In genomic region chr11:124622531-124623451, GRCh38 we compare ENCODE assay signal across 8 cellular contexts. TPM values are rescaled to one million over a fixed set of nuclear protein-coding genes. Genes with fewer than 3 reads are reported as not detected.
A peak's percentile ranks its signal among the peaks of the same experiment; 100 is the strongest.
DNase-seq lines count a peak whose midpoint lies in the region; ATAC-seq and TF ChIP-seq lines count a peak whose summit lies in the region.

TSS of gene TBRG1 (plus strand) at chr11:124622864. CDS start at chr11:124623084, 220 bp downstream.

- TF ChIP-seq POLR2A in Peyer's patch (IDR thresholded peaks at IDR 0.05), result peak; percentile 80 to 83

- H3K4me1 ChIP-seq in KMS-11 (ENCODE audit: low read depth, poor library complexity, severe bottlenecking) (peaks cover 6% of the 10 kb centered on the region), Peyer's patch (peaks cover 0 to 25% (median 2%) of the 10 kb centered on the region in 4 donors), muscle layer of colon (ENCODE audit: insufficient read depth, low read length) (peaks cover 17% of the 10 kb centered on the region)

- H3K4me3 ChIP-seq in KMS-11 (IDR thresholded peaks at IDR 0.05; ENCODE audit: insufficient read depth, low read depth, low read length) (no peak within 1 kb of the TSS), Peyer's patch (peak within 1 kb of the TSS; percentile 59 to 83 (median 71)), muscle layer of colon (ENCODE audit: low read depth in 1 of 2, low read length in 2 of 2) (peak within 1 kb of the TSS; percentile 93 to 98)

- H3K9me3 ChIP-seq in Peyer's patch (no peaks in the 10 kb centered on the region), muscle layer of colon (ENCODE audit: low read length) (no peaks in the 10 kb centered on the region)

- H4K20me1 ChIP-seq in KMS-11 (ENCODE audit: insufficient read depth), result no peaks in the 10 kb centered on the region

- H3K36me3 ChIP-seq in KMS-11 (ENCODE audit: insufficient read depth) (no peaks in the 10 kb centered on the region), Peyer's patch (peaks cover 0 to 26% (median 0%) of the 10 kb centered on the region in 3 donors), muscle layer of colon (ENCODE audit: insufficient read depth, low read length) (peaks cover 22% of the 10 kb centered on the region)

- peaks cover 21% of the 10 kb centered on the region; the same call in 1 of the 2 replicates for H3K79me2 ChIP-seq in KMS-11 (ENCODE audit: insufficient read depth, low read depth)

- DNase-seq in DMS53 (lab: John Stamatoyannopoulos, UW) (peak; percentile 93), Peyer's patch (peak; percentile 88 to 95 (median 89))
- peak; percentile 82 to 85 for DNase-seq in activated T-cell treated with anti-CD3 and anti-CD28 coated beads, Interleukin-2, amount 50 U/mL, for 48 hours
- DNase-seq in stimulated activated CD8-positive, alpha-beta memory T cell treated with anti-CD3 and anti-CD28 coated beads, Interleukin-7, amount 100 ng/mL, for 24 hours (ENCODE audit: low read depth), result peak; percentile 61

- ATAC-seq in GM21723 (IDR thresholded peaks at IDR 0.05; ENCODE audit: unreplicated experiment) (peak; percentile 99), esophagus mucosa (peak; percentile 94)

- H3K9ac ChIP-seq in KMS-11 (peak within 1 kb of the TSS; percentile 86), muscle layer of colon (ENCODE audit: low read length) (peak within 1 kb of the TSS; percentile 84)

- H3K27me3 ChIP-seq in KMS-11 (ENCODE audit: insufficient read depth, low read depth), result no peaks in the 10 kb centered on the region
- no peaks in the 10 kb centered on the region for H3K27me3 ChIP-seq in Peyer's patch
- no peaks in the 10 kb centered on the region for H3K27me3 ChIP-seq in muscle layer of colon (ENCODE audit: control insufficient read depth in 1 of 2, insufficient read depth in 2 of 2, low read length in 2 of 2)

- H2AFZ ChIP-seq in KMS-11 (ENCODE audit: low read depth), result peak within 1 kb of the TSS; percentile 87

- H3K27ac ChIP-seq in KMS-11, result peak within 1 kb of the TSS; percentile 70
- H3K27ac ChIP-seq in Peyer's patch, result peak within 1 kb of the TSS; percentile 74 to 92 (median 86)
- peak within 1 kb of the TSS; percentile 92 for H3K27ac ChIP-seq in muscle layer of colon (ENCODE audit: low read depth, low read length)

- no peak for TF ChIP-seq CTCF in KMS-11 (conservative IDR thresholded peaks at IDR 0.05; ENCODE audit: low read depth, low read length)
- TF ChIP-seq CTCF in Peyer's patch (IDR thresholded peaks at IDR 0.05), result no peak

- H3K4me2 ChIP-seq in KMS-11, result peak within 1 kb of the TSS; percentile 87

RNA-seq across cellular contexts. Expression of gene TBRG1, which starts in this region (rescaled TPM):
- total RNA-seq in Peyer's patch, result 10 to 100 TPM; 35.9 to 79.2 (median 55.7) TPM
- 18.5 TPM for total RNA-seq in esophagus mucosa
